ENCODE assay signal across 1 cellular context in genomic region chr7:158828343-158829020, GRCh38.
TF ChIP-seq lines count a peak whose summit lies in the region.

No MANE protein-coding gene starts in this region.

TF ChIP-seq in K562, 482 proteins besides CTCF, POLR2A, EP300 and RAD21 (continued from another document and continues in another):
- TF ChIP-seq AFF1 (IDR thresholded peaks at IDR 0.05; ENCODE audit: low read depth in 1 of 2, partially characterized antibody in 2 of 2) (no peak), POLR2B (IDR thresholded peaks at IDR 0.05; ENCODE audit: low read depth, partially characterized antibody) (no peak), BRF2 (IDR thresholded peaks at IDR 0.05; ENCODE audit: borderline replicate concordance, insufficient read depth, insufficient read length) (no peak), HCFC1 (IDR thresholded peaks at IDR 0.05; ENCODE audit: low read depth, low read length) (no peak), SREBF2 (CRISPR knock-in tag; IDR thresholded peaks at IDR 0.05) (no peak), TCF7 (IDR thresholded peaks at IDR 0.05; ENCODE audit: borderline replicate concordance) (no peak), ZNF395 (CRISPR knock-in tag; IDR thresholded peaks at IDR 0.05) (no peak; the same call in 1 of the 2 replicates), TCFL5 (CRISPR knock-in tag; conservative IDR thresholded peaks at IDR 0.05) (no peak), ZFPM2 (CRISPR knock-in tag; IDR thresholded peaks at IDR 0.05) (no peak), TAL1 (IDR thresholded peaks at IDR 0.05) (no peak), RNF2 (IDR thresholded peaks at IDR 0.05) (no peak), FOXO4 (CRISPR knock-in tag; IDR thresholded peaks at IDR 0.05) (no peak), KLF1 (tag; IDR thresholded peaks at IDR 0.05) (peak; percentile 46; the same call in 1 of the 2 replicates), SMARCA5 (IDR thresholded peaks at IDR 0.05) (no peak), RBM22 (IDR thresholded peaks at IDR 0.05; ENCODE audit: low read depth, low read length, poor library complexity, severe bottlenecking) (peak; percentile 63), LARP7 (IDR thresholded peaks at IDR 0.05) (no peak), L3MBTL2 (IDR thresholded peaks at IDR 0.05) (no peak), ZFP1 (CRISPR knock-in tag; IDR thresholded peaks at IDR 0.05) (no peak), SIX5 (IDR thresholded peaks at IDR 0.05; ENCODE audit: borderline replicate concordance in 1 of 2, insufficient read depth in 1 of 2, low read depth in 1 of 2, low read length in 2 of 2) (no peak), RBM34 (IDR thresholded peaks at IDR 0.05; ENCODE audit: borderline replicate concordance, insufficient read depth, low read length) (no peak), HNRNPUL1 (IDR thresholded peaks at IDR 0.05; ENCODE audit: low read length) (no peak), ZNF551 (CRISPR knock-in tag; IDR thresholded peaks at IDR 0.05) (no peak), ZNF140 (CRISPR knock-in tag; IDR thresholded peaks at IDR 0.05) (no peak), CHD1 (IDR thresholded peaks at IDR 0.05; ENCODE audit: low read length) (peak; percentile 99), SETDB1 (IDR thresholded peaks at IDR 0.05; ENCODE audit: low read length) (no peak), PRPF4 (IDR thresholded peaks at IDR 0.05; ENCODE audit: insufficient read depth, low read depth, low read length, poor library complexity, severe bottlenecking) (no peak), NBN (IDR thresholded peaks at IDR 0.05; ENCODE audit: low read depth) (no peak), ZBTB33 (CRISPR knock-in tag; IDR thresholded peaks at IDR 0.05) (no peak), CBX8 (IDR thresholded peaks at IDR 0.05; ENCODE audit: borderline replicate concordance, extremely low read depth, low read depth, low read length, poor library complexity, severe bottlenecking) (no peak), TBL1XR1 (IDR thresholded peaks at IDR 0.05; ENCODE audit: low read length in 2 of 2) (no peak), GTF2A2 (tag; IDR thresholded peaks at IDR 0.05) (no peak), CTBP1 (IDR thresholded peaks at IDR 0.05; ENCODE audit: borderline replicate concordance) (peak; percentile 70), KAT7 (CRISPR knock-in tag; IDR thresholded peaks at IDR 0.05; ENCODE audit: borderline replicate concordance) (peak; percentile 76), CXXC5 (CRISPR knock-in tag; IDR thresholded peaks at IDR 0.05) (0 out of 2 replicates have a peak, but pooled peaks have one; percentile 35), CBX3 (IDR thresholded peaks at IDR 0.05; ENCODE audit: borderline replicate concordance in 1 of 2, low read length in 2 of 2) (no peak), ZFP91 (CRISPR knock-in tag; IDR thresholded peaks at IDR 0.05) (0 out of 2 replicates have a peak, but pooled peaks have one; percentile 16), UBTF (IDR thresholded peaks at IDR 0.05; ENCODE audit: borderline replicate concordance in 1 of 2, low read depth in 2 of 2, low read length in 2 of 2) (peak; percentile 88 to 90; a peak in 3 of 4 replicates), ILK (tag; IDR thresholded peaks at IDR 0.05; ENCODE audit: borderline replicate concordance, low read depth) (no peak), DMBX1 (CRISPR knock-in tag; IDR thresholded peaks at IDR 0.05; ENCODE audit: borderline replicate concordance) (no peak), RBM17 (IDR thresholded peaks at IDR 0.05; ENCODE audit: borderline replicate concordance, low read depth, low read length) (no peak), BDP1 (IDR thresholded peaks at IDR 0.05; ENCODE audit: insufficient read depth, insufficient read length) (no peak), FOXP1 (CRISPR knock-in tag; IDR thresholded peaks at IDR 0.05) (peak; percentile 4; the same call in 1 of the 2 replicates), EP400 (IDR thresholded peaks at IDR 0.05) (no peak), ZNF445 (CRISPR knock-in tag; IDR thresholded peaks at IDR 0.05; ENCODE audit: low read depth) (no peak), SP1 (CRISPR knock-in tag; IDR thresholded peaks at IDR 0.05) (no peak; the same call in 1 of the 2 replicates), COPS2 (conservative IDR thresholded peaks at IDR 0.05) (no peak)
